Comparison of ENCODE assay signal across 8 cellular contexts in genomic region chr17:66304304-66305174, GRCh38. TPM values are rescaled to one million over a fixed set of nuclear protein-coding genes. Genes with fewer than 3 reads are reported as not detected.
DNase-seq lines count a peak whose midpoint lies in the region; ATAC-seq and TF ChIP-seq lines count a peak whose summit lies in the region.

No MANE protein-coding gene starts in this region.

- TF ChIP-seq CTCF in BE2C (IDR thresholded peaks at IDR 0.05; ENCODE audit: low read depth, low read length), result no peak; the same call in 1 of the 2 replicates
- TF ChIP-seq CTCF in VCaP (conservative IDR thresholded peaks at IDR 0.05), result no peak
- peak; percentile 21 for TF ChIP-seq CTCF in epithelial cell of proximal tubule (conservative IDR thresholded peaks at IDR 0.05; ENCODE audit: low read depth, low read length)
- TF ChIP-seq CTCF in osteoblast (IDR thresholded peaks at IDR 0.05; ENCODE audit: extremely low read depth, low read depth, low read length), result no peak

- peak overlapping the region; percentile 32 for H3K4me3 ChIP-seq in BE2C (ENCODE audit: low read depth, low read length)
- H3K4me3 ChIP-seq in epithelial cell of proximal tubule (ENCODE audit: low read depth, low read length), result peak overlapping the region; percentile 79
- peak overlapping the region; percentile 85 for H3K4me3 ChIP-seq in osteoblast (ENCODE audit: insufficient read depth, low read length)

- H3K27ac ChIP-seq in VCaP (peak overlapping the region; percentile 79), osteoblast (ENCODE audit: low read depth, low read length) (peak overlapping the region; percentile 76)

- H3K4me2 ChIP-seq in osteoblast (ENCODE audit: insufficient read depth, low read length), result peak overlapping the region; percentile 97

- peak overlapping the region; percentile 56 for H2AFZ ChIP-seq in osteoblast (ENCODE audit: low read length)

- H3K9me3 ChIP-seq in BE2C (no peaks in the 10 kb centered on the region), osteoblast (ENCODE audit: low read depth, low read length) (no peaks in the 10 kb centered on the region)

- no peak for ATAC-seq in GM18498 (IDR thresholded peaks at IDR 0.05; ENCODE audit: unreplicated experiment)
- ATAC-seq in HG03196 (IDR thresholded peaks at IDR 0.05; ENCODE audit: unreplicated experiment), result no peak

- H4K20me1 ChIP-seq in osteoblast (ENCODE audit: insufficient read depth, low read length), result peaks cover 29% of the 10 kb centered on the region

- DNase-seq in BE2C (no peak), HK-2 (ENCODE audit: unreplicated experiment) (peak; percentile 41), epithelial cell of proximal tubule (ENCODE audit: low read depth) (no peak), osteoblast (ENCODE audit: insufficient read length, low spot score, missing footprints) (peak; percentile 66), NCI-H510A (lab: John Stamatoyannopoulos, UW) (no peak)

- H3K4me1 ChIP-seq in BE2C (peaks cover 9% of the 10 kb centered on the region; the same call in 1 of the 2 replicates), osteoblast (ENCODE audit: insufficient read depth, low read length) (peaks cover 46% of the 10 kb centered on the region)

- H3K36me3 ChIP-seq in BE2C, result no peaks in the 10 kb centered on the region
- H3K36me3 ChIP-seq in osteoblast (ENCODE audit: insufficient read depth, low read length), result peaks cover 4% of the 10 kb centered on the region

- H3K79me2 ChIP-seq in osteoblast (ENCODE audit: insufficient read depth, low read length), result peaks cover 80% of the 10 kb centered on the region

- H3K27me3 ChIP-seq in BE2C, result peaks cover 7% of the 10 kb centered on the region
- no peaks in the 10 kb centered on the region for H3K27me3 ChIP-seq in osteoblast (ENCODE audit: insufficient read depth, low read length)

RNA-seq across cellular contexts. Expression of gene PRKCA, which starts 2.1 kb away (rescaled TPM):
- 38.2 TPM for polyA plus RNA-seq in BE2C (2012; ENCODE audit: insufficient read depth, insufficient read length, low read depth)
- 6.7 and 10.3 TPM in 2 replicates for total RNA-seq in epithelial cell of proximal tubule
- 42.7 and 46.0 TPM in 2 replicates for total RNA-seq in osteoblast

Comparison
In these comparisons a context has a peak if more than half of its experiments do, and no peak if none do; other contexts are left out.
1. DNase-seq: peak in HK-2 (single experiment) and osteoblast (single experiment); none in BE2C (single experiment), epithelial cell of proximal tubule (single experiment) and NCI-H510A (single experiment).
2. H3K4me3 ChIP-seq: peak in every context shown above with its lines; median percentile 85 in osteoblast; 79 in epithelial cell of proximal tubule; 32 in BE2C.